ENCODE assay signal across 8 cellular contexts in the genomic region with DNA sequence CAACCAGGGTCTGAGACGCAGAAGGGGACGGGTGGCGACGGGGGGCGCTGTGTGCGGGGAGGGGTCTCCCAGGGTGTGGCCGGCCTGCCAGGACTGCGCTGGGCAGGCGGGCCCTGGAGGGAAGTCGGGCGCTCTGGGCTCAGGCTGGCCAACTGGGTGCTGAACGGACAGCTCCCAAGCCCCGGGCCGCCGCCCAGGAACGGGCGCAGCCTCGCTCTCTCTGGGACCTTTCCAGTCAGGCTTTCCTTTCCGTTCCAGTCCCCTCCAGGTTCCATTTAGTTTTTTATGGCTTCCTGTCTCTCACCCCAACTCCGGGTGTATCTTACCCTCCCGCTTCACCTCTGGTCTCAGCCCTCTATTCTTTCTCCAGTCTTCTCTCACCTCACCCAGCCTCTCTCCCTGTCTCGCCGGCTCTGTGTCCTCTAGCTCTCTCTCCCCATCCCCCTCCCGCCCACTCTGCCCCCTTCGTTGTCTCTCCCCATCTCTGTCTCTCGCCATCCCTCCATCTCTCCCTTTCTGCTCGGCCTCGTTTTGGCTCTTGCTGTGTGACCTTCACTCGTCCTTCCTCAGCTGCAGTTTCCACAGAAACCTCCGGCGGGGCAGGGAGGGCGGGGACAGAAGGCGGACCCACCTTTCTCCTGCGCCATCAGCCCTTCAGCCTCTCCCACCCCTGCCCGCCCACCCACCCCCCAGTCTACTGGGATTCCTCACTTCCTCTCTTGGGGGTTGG. TPM values are rescaled to one million over a fixed set of nuclear protein-coding genes. Genes with fewer than 3 reads are reported as not detected.
A peak's percentile ranks its signal among the peaks of the same experiment; 100 is the strongest.
DNase-seq lines count a peak whose midpoint lies in the region; ATAC-seq, FAIRE-seq and TF ChIP-seq lines count a peak whose summit lies in the region.

No MANE protein-coding gene starts in this region.

- POLR2A ChIA-PET in HCT116 (lab: Charles Lee) (no interaction called here), HepG2 (lab: Yijun Ruan, JAX) (no interaction called here)

- BruUV-seq in HCT116 (replicated peaks; lab: Mats Ljungman, UMichigan) (no TSS peak), HepG2 (replicated peaks; lab: Mats Ljungman, UMichigan) (no TSS peak)

- H2AFZ ChIP-seq in ACC112 (ENCODE audit: low read length, unreplicated experiment) (no peak overlapping the region), HCT116 (ENCODE audit: low read depth, low read length, poor library complexity, severe bottlenecking) (no peak overlapping the region), HepG2 (ENCODE audit: low read length) (no peak overlapping the region)

- H3K4me1 Mint-ChIP-seq in type B pancreatic cell (ENCODE audit: unreplicated experiment), result peaks cover 10% of the 10 kb centered on the region

- peaks cover 59% of the 10 kb centered on the region for H3K27me3 ChIP-seq in ACC112 (ENCODE audit: insufficient read depth, low read length)
- peaks cover 24% of the 10 kb centered on the region; the same call in 1 of the 2 replicates for H3K27me3 ChIP-seq in HCT116 (ENCODE audit: insufficient read depth, low read length)
- H3K27me3 ChIP-seq in HepG2 (ENCODE audit: control insufficient read depth in 1 of 2, insufficient read depth in 2 of 2, low read length in 2 of 2), result peaks cover 5 to 60% of the 10 kb centered on the region in 2 experiments; a peak in 4 of 5 replicates

- H3K79me2 ChIP-seq in ACC112 (ENCODE audit: control insufficient read depth, insufficient read depth, low read length, unreplicated experiment) (no peaks in the 10 kb centered on the region), HCT116 (ENCODE audit: insufficient read depth, low read length) (no peaks in the 10 kb centered on the region), HepG2 (ENCODE audit: insufficient read depth, low read length) (no peaks in the 10 kb centered on the region)

- H3K27ac Mint-ChIP-seq in type B pancreatic cell, result no peak overlapping the region

- ATAC-seq in HCT116 (no peak), HepG2 (peak; percentile 66)

- 5% methylated on average over 18 of the region's 35 CpGs for WGBS in HepG2 (ENCODE audit: low lambda C conversion rate)

- peaks cover 85% of the 10 kb centered on the region for H3K27me3 Mint-ChIP-seq in type B pancreatic cell

- no peaks in the 10 kb centered on the region for H3K9me3 Mint-ChIP-seq in type B pancreatic cell

- no peaks in the 10 kb centered on the region for H4K20me1 ChIP-seq in HCT116 (ENCODE audit: insufficient read depth)
- 0 out of 2 replicates have a peak, but pooled peaks cover 8% of the 10 kb centered on the region for H4K20me1 ChIP-seq in HepG2 (ENCODE audit: insufficient read depth, low read length)

- in situ Hi-C loops in HepG2 (cut with HindIII; ENCODE audit: extremely low pct_ligation_motif_present, low pct_unique_long_range_greater_than_20kb), result no loop called here

- H3K36me3 Mint-ChIP-seq in type B pancreatic cell, result no peaks in the 10 kb centered on the region

- H3K9me3 ChIP-seq in HCT116 (ENCODE audit: control insufficient read depth in 1 of 2, insufficient read depth in 1 of 2, low read depth in 1 of 2, low read length in 2 of 2), result no peaks in the 10 kb centered on the region
- H3K9me3 ChIP-seq in HepG2 (ENCODE audit: low read length), result no peaks in the 10 kb centered on the region

- RAD21 ChIA-PET in HCT116 (lab: Charles Lee; ENCODE audit: low non-redundant PET in 1 of 2, low total read pairs in 2 of 2, uncharacterized antibody in 2 of 2, unreplicated experiment in 2 of 2), result interaction anchor here in 1 of 2 experiments (0.5 kb wide), 1 partner anchor 34 kb away, joined by 3 read pairs; no protein-coding TSS in a partner anchor

- peak overlapping the region; percentile 13 for H3K4me3 Mint-ChIP-seq in type B pancreatic cell

- TF ChIP-seq POLR2A in HCT116 (IDR thresholded peaks at IDR 0.05; ENCODE audit: borderline replicate concordance, extremely low read depth, insufficient read depth, insufficient read length) (no peak), HepG2 (IDR thresholded peaks at IDR 0.05; ENCODE audit: insufficient read depth in 1 of 2, low read depth in 2 of 2, low read length in 2 of 2) (no peak)

- H3K4me1 ChIP-seq in ACC112 (ENCODE audit: control insufficient read depth, insufficient read depth, low read length, unreplicated experiment) (no peaks in the 10 kb centered on the region), HCT116 (ENCODE audit: control insufficient read depth in 1 of 2, insufficient read depth in 2 of 2, low read length in 2 of 2) (peaks cover 4 to 21% of the 10 kb centered on the region in 2 experiments; a peak in 3 of 4 replicates), HepG2 (ENCODE audit: insufficient read depth, low read length) (no peaks in the 10 kb centered on the region)

- CTCF ChIA-PET in HCT116 (lab: Charles Lee), result interaction anchor here (0.6 to 1.8 kb wide), 7 partner anchors 26 to 124 kb away, joined by 3 to 7 read pairs (median 4); a partner anchor contains a TSS
- CTCF ChIA-PET in HepG2 (lab: Yijun Ruan, JAX; ENCODE audit: low intra/inter-chr PET ratio, low total read pairs), result no interaction called here

- intact Hi-C loops in HCT116 (cut with micrococcal nuclease), result loop anchor here (10.0 kb wide), 1 partner anchor 98 kb away; no protein-coding TSS in a partner anchor
- intact Hi-C loops in HepG2 (cut with micrococcal nuclease; ENCODE audit: unreplicated experiment), result no loop called here

- H3K27ac ChIP-seq in ACC112 (ENCODE audit: low read depth, low read length), result no peak overlapping the region
- H3K27ac ChIP-seq in HCT116 (ENCODE audit: low read depth, low read length), result no peak overlapping the region
- no peak overlapping the region for H3K27ac ChIP-seq in HepG2 (ENCODE audit: extremely low read length, insufficient read depth, low read length)

- no peak for FAIRE-seq in HepG2 (lab: Jason Lieb, UNC)

- H3K4me3 ChIP-seq in ACC112 (ENCODE audit: low read depth, low read length), result 0 out of 2 replicates have a peak overlapping the region, but pooled peaks have one; percentile 21
- H3K4me3 ChIP-seq in HCT116 (replicated peaks in 1 of 2; ENCODE audit: low read depth in 1 of 2, low read length in 2 of 2), result no peak overlapping the region
- no peak overlapping the region for H3K4me3 ChIP-seq in HepG2 (replicated peaks in 1 of 3; ENCODE audit: insufficient read depth in 1 of 3, low read depth in 2 of 3, low read length in 3 of 3)

- no peak overlapping the region for H3K9ac ChIP-seq in HCT116 (ENCODE audit: low read length)
- no peak overlapping the region for H3K9ac ChIP-seq in HepG2 (ENCODE audit: insufficient read depth, low read depth, low read length)

- H3K36me3 ChIP-seq in ACC112 (ENCODE audit: insufficient read depth, low read length) (no peaks in the 10 kb centered on the region), HCT116 (ENCODE audit: control insufficient read depth in 1 of 2, insufficient read depth in 2 of 2, low read length in 2 of 2) (no peaks in the 10 kb centered on the region), HepG2 (replicated peaks in 1 of 2; ENCODE audit: control insufficient read depth in 1 of 2, insufficient read depth in 2 of 2, low read length in 2 of 2) (no peaks in the 10 kb centered on the region)

- DNase-seq in HCT116 (ENCODE audit: low read depth, low spot score) (no peak), T-helper 2 cell (peak in 3 of 5 experiments; percentile 8 to 29 (median 15)), cerebellum (ENCODE audit: low spot score) (peak; percentile 30), HepG2 (ENCODE audit: low spot score) (no peak), type B pancreatic cell (ENCODE audit: extremely low spot score, unreplicated experiment) (no peak), amniotic stem cell (lab: John Stamatoyannopoulos, UW) (no peak), NCI-H2107 treated with DMSO at 0.1 percent for 48 hours (lab: John Stamatoyannopoulos, UW; ENCODE audit: unreplicated experiment) (no peak)

- peak overlapping the region; percentile 35 for H3K4me2 ChIP-seq in HCT116 (ENCODE audit: low read length)
- H3K4me2 ChIP-seq in HepG2 (ENCODE audit: low read depth, low read length), result no peak overlapping the region

- TF ChIP-seq CTCF in HCT116 (IDR thresholded peaks at IDR 0.05 in 2 of 3, conservative IDR thresholded peaks at IDR 0.05 in 1 of 3; ENCODE audit: borderline replicate concordance in 1 of 3, insufficient read depth in 1 of 3, low read depth in 2 of 3, low read length in 2 of 3) (no peak), HepG2 (CRISPR knock-in tag; IDR thresholded peaks at IDR 0.05) (no peak), type B pancreatic cell (conservative IDR thresholded peaks at IDR 0.05) (no peak)

- H3K9me2 ChIP-seq in HCT116 (ENCODE audit: insufficient read depth), result no peaks in the 10 kb centered on the region

- no peak for TF ChIP-seq EP300 in HepG2 (IDR thresholded peaks at IDR 0.05; ENCODE audit: low read depth in 2 of 2, low read length in 2 of 2)
- no peak for TF ChIP-seq EP300 in HepG2 (CRISPR knock-in tag; IDR thresholded peaks at IDR 0.05; ENCODE audit: borderline replicate concordance)

- TF ChIP-seq RAD21 in HCT116 (IDR thresholded peaks at IDR 0.05; ENCODE audit: low read depth) (no peak), HepG2 (CRISPR knock-in tag; IDR thresholded peaks at IDR 0.05) (no peak)

RNA-seq across cellular contexts. Expression of a gene that starts 3.3 kb away (rescaled TPM):
- total RNA-seq in HCT116 (2021; ENCODE audit: unreplicated experiment) (34.7 TPM), cerebellum (122 TPM), HepG2 (2016; rRNA removed; fragmentation: Illumina TruSeq; extraction: Trizol) (0.04 TPM in 1 of 2 replicates, not detected in the other), type B pancreatic cell (ENCODE audit: low replicate concordance) (5.6 TPM in 1 of 2 replicates, not detected in the other)
- polyA plus RNA-seq in HCT116 (2012), result 30.8 and 34.9 TPM in 2 replicates
- total RNA-seq in HepG2 (2016; cell fraction: cytosol; rRNA removed; fragmentation: Illumina TruSeq; extraction: Trizol; ENCODE audit: low read depth), result not detected in 2 replicates
- 0.04 and 0.13 TPM in 2 replicates for total RNA-seq in HepG2 (2016; cell fraction: insoluble cytoplasmic fraction; rRNA removed; fragmentation: Illumina TruSeq; extraction: Trizol)
- total RNA-seq in HepG2 (2016; cell fraction: membrane; rRNA removed; fragmentation: Illumina TruSeq; extraction: Trizol), result 0.12 TPM in 1 of 2 replicates, not detected in the other
- total RNA-seq in HepG2 (2016; cell fraction: nucleus; rRNA removed; fragmentation: Illumina TruSeq; extraction: Trizol), result 0.12 TPM in 1 of 2 replicates, not detected in the other
- polyA plus RNA-seq in HepG2 (2011; rRNA removed), result 0.01 TPM in 1 of 2 replicates, not detected in the other
- polyA plus RNA-seq in HepG2 (2011; cell fraction: cytosol; rRNA removed), result 0.01 TPM in 1 of 2 replicates, not detected in the other
- polyA plus RNA-seq in HepG2 (2011; cell fraction: nucleus; rRNA removed), result not detected in 2 replicates
- not detected in 2 replicates for polyA plus RNA-seq in HepG2 (2012)
- polyA plus RNA-seq in HepG2 (2016; cell fraction: cytosol; fragmentation: Illumina TruSeq; extraction: Trizol; ENCODE audit: low read depth), result 0.03 TPM in 2 replicates
- not detected in 2 replicates for polyA plus RNA-seq in HepG2 (2016; cell fraction: insoluble cytoplasmic fraction; fragmentation: Illumina TruSeq; extraction: Trizol; ENCODE audit: low read depth)
- polyA plus RNA-seq in HepG2 (2016; cell fraction: membrane; fragmentation: Illumina TruSeq; extraction: Trizol; ENCODE audit: low read depth), result 0.07 TPM in 1 of 2 replicates, not detected in the other
- 0.15 and 0.28 TPM in 2 replicates for polyA plus RNA-seq in HepG2 (2016; cell fraction: nucleus; fragmentation: Illumina TruSeq; extraction: Trizol; ENCODE audit: insufficient read depth, low read depth)
- 0.16 TPM in 1 of 2 replicates, not detected in the other for polyA minus RNA-seq in HepG2 (2011; rRNA and poly(A)+ RNA removed; ENCODE audit: low replicate concordance)
- not detected in 2 replicates for polyA minus RNA-seq in HepG2 (2011; cell fraction: cytosol; rRNA and poly(A)+ RNA removed)
- not detected in 2 replicates for polyA minus RNA-seq in HepG2 (2011; cell fraction: nucleus; rRNA and poly(A)+ RNA removed)

RNA-seq across cellular contexts. Expression of a gene that starts 38.2 kb away (rescaled TPM):
- total RNA-seq in HCT116 (2021; ENCODE audit: unreplicated experiment) (66.3 TPM), cerebellum (62.8 TPM), HepG2 (2016; rRNA removed; fragmentation: Illumina TruSeq; extraction: Trizol) (20.7 and 37.4 TPM in 2 replicates), type B pancreatic cell (ENCODE audit: low replicate concordance) (124 and 140 TPM in 2 replicates)
- 76.3 and 91.9 TPM in 2 replicates for polyA plus RNA-seq in HCT116 (2012)
- 32.7 and 40.5 TPM in 2 replicates for total RNA-seq in HepG2 (2016; cell fraction: cytosol; rRNA removed; fragmentation: Illumina TruSeq; extraction: Trizol; ENCODE audit: low read depth)
- total RNA-seq in HepG2 (2016; cell fraction: insoluble cytoplasmic fraction; rRNA removed; fragmentation: Illumina TruSeq; extraction: Trizol), result 21.9 and 38.8 TPM in 2 replicates
- 24.1 and 26.6 TPM in 2 replicates for total RNA-seq in HepG2 (2016; cell fraction: membrane; rRNA removed; fragmentation: Illumina TruSeq; extraction: Trizol)
- total RNA-seq in HepG2 (2016; cell fraction: nucleus; rRNA removed; fragmentation: Illumina TruSeq; extraction: Trizol), result 28.4 and 29.8 TPM in 2 replicates
- polyA plus RNA-seq in HepG2 (2011; rRNA removed), result 74.0 and 91.2 TPM in 2 replicates
- 112 and 172 TPM in 2 replicates for polyA plus RNA-seq in HepG2 (2011; cell fraction: cytosol; rRNA removed)
- polyA plus RNA-seq in HepG2 (2011; cell fraction: nucleus; rRNA removed), result 93.5 and 96.2 TPM in 2 replicates
- polyA plus RNA-seq in HepG2 (2012), result 38.2 and 66.0 TPM in 2 replicates
- polyA plus RNA-seq in HepG2 (2016; cell fraction: cytosol; fragmentation: Illumina TruSeq; extraction: Trizol; ENCODE audit: low read depth), result 34.2 and 39.3 TPM in 2 replicates
- 20.0 and 22.5 TPM in 2 replicates for polyA plus RNA-seq in HepG2 (2016; cell fraction: insoluble cytoplasmic fraction; fragmentation: Illumina TruSeq; extraction: Trizol; ENCODE audit: low read depth)
- polyA plus RNA-seq in HepG2 (2016; cell fraction: membrane; fragmentation: Illumina TruSeq; extraction: Trizol; ENCODE audit: low read depth), result 21.0 and 26.9 TPM in 2 replicates
- polyA plus RNA-seq in HepG2 (2016; cell fraction: nucleus; fragmentation: Illumina TruSeq; extraction: Trizol; ENCODE audit: insufficient read depth, low read depth), result 52.4 and 53.1 TPM in 2 replicates
- polyA minus RNA-seq in HepG2 (2011; rRNA and poly(A)+ RNA removed; ENCODE audit: low replicate concordance), result 32.5 and 96.8 TPM in 2 replicates
- polyA minus RNA-seq in HepG2 (2011; cell fraction: cytosol; rRNA and poly(A)+ RNA removed), result 26.4 and 26.8 TPM in 2 replicates
- polyA minus RNA-seq in HepG2 (2011; cell fraction: nucleus; rRNA and poly(A)+ RNA removed), result 21.6 and 26.0 TPM in 2 replicates

Comparison
In these comparisons a context has a peak if more than half of its experiments do, and no peak if none do; other contexts are left out.
1. DNase-seq: peak in T-helper 2 cell (3 of 5) and cerebellum (single experiment); none in HCT116 (single experiment), HepG2 (single experiment), type B pancreatic cell (single experiment), amniotic stem cell (single experiment) and NCI-H2107 treated with DMSO at 0.1 percent for 48 hours (single experiment).